18 cellular contexts compared by ENCODE assay signal in genomic region chr20:48007356-48007755, GRCh38.
DNase-seq lines count a peak whose midpoint lies in the region; ATAC-seq, FAIRE-seq and TF ChIP-seq lines count a peak whose summit lies in the region.
"Had no signal": no experiment of that assay in that cellular context is flagged by ENCODE, and none has a peak within 500 bp of the region (broad histone marks: within the 10 kb centered on the region; RNA-seq: fewer than 3 reads in every experiment).

No MANE protein-coding gene starts in this region.

- WGBS in HepG2 (ENCODE audit: low lambda C conversion rate) = 40% methylated on average over 5 of the region's 5 CpGs
- 39% methylated on average over 5 of the region's 5 CpGs for WGBS in right lobe of liver (ENCODE audit: insufficient coverage, low coverage, low lambda C conversion rate, missing lambda C conversion rate)

- in situ Hi-C loops in HepG2 (cut with HindIII; ENCODE audit: extremely low pct_ligation_motif_present, low pct_unique_long_range_greater_than_20kb) = no loop called here

- no TSS peak for BruUV-seq in HepG2 (replicated peaks; lab: Mats Ljungman, UMichigan)

- no peak overlapping the region for H3K4me2 ChIP-seq in HepG2 (ENCODE audit: low read depth, low read length)

- TF ChIP-seq EP300 in HepG2 (IDR thresholded peaks at IDR 0.05; ENCODE audit: low read depth in 2 of 2, low read length in 2 of 2) (no peak), HepG2 (CRISPR knock-in tag; IDR thresholded peaks at IDR 0.05; ENCODE audit: borderline replicate concordance) (no peak)

- no peak overlapping the region for H3K9ac ChIP-seq in HepG2 (ENCODE audit: insufficient read depth, low read depth, low read length)

- FAIRE-seq in HepG2 (lab: Jason Lieb, UNC) = peak; percentile 46

- TF ChIP-seq CTCF in HepG2 (CRISPR knock-in tag; IDR thresholded peaks at IDR 0.05) (no peak), right lobe of liver (IDR thresholded peaks at IDR 0.05) (no peak), NB4 (IDR thresholded peaks at IDR 0.05; ENCODE audit: low read depth, low read length) (no peak)

- H3K9me3 ChIP-seq in HepG2 (ENCODE audit: low read length) = peaks cover 22% of the 10 kb centered on the region
- H3K9me3 ChIP-seq in right lobe of liver = no peaks in the 10 kb centered on the region

- DNase-seq in HepG2 (ENCODE audit: low spot score) = no peak
- no peak for DNase-seq in right lobe of liver
- DNase-seq in NB4 (ENCODE audit: low read depth) = peak; percentile 77
- peak; percentile 1 for DNase-seq in OCI-M1 (lab: John Stamatoyannopoulos, UW)
- DNase-seq in NCI-H146 (lab: John Stamatoyannopoulos, UW) = no peak
- DNase-seq in activated T-cell treated with anti-CD3 and anti-CD28 coated beads for 4 hours = no peak
- no peak for DNase-seq in cerebellar cortex (ENCODE audit: low spot score)
- DNase-seq: BE2C; CD8-positive, alpha-beta T cell; DMS53; KG1; NCI-H1092 treated with DMSO at 0.1 percent for 48 hours; NCI-H2081; NCI-H2171 treated with DMSO at 0.1 percent for 48 hours; NCI-H446; NCI-H526 treated with DMSO at 0.1 percent for 48 hours; NK-92 treated with Interleukin-12 subunit alpha and Interleukin-12 subunit beta, amount 100 ng/mL, for 24 hours had no signal

- TF ChIP-seq POLR2A in HepG2 (IDR thresholded peaks at IDR 0.05; ENCODE audit: insufficient read depth in 1 of 2, low read depth in 2 of 2, low read length in 2 of 2) = no peak
- TF ChIP-seq POLR2A in right lobe of liver (IDR thresholded peaks at IDR 0.05) = no peak
- no peak for TF ChIP-seq POLR2A in NB4 (IDR thresholded peaks at IDR 0.05; ENCODE audit: extremely low read depth, insufficient read length)

- TF ChIP-seq RAD21 in HepG2 (CRISPR knock-in tag; IDR thresholded peaks at IDR 0.05) = no peak

- H3K4me1 ChIP-seq in HepG2 (ENCODE audit: insufficient read depth, low read length) (no peaks in the 10 kb centered on the region), right lobe of liver (no peaks in the 10 kb centered on the region)
- H3K4me1 ChIP-seq: BE2C had no signal

- H3K27ac ChIP-seq in HepG2 (ENCODE audit: extremely low read length, insufficient read depth, low read length) (no peak overlapping the region), right lobe of liver (no peak overlapping the region)

- POLR2A ChIA-PET in HepG2 (lab: Yijun Ruan, JAX) = no interaction called here

- ATAC-seq in HepG2 = no peak
- ATAC-seq in right lobe of liver = no peak
- ATAC-seq: CD8-positive, alpha-beta T cell; Panc1 had no signal

- H3K27me3 ChIP-seq in HepG2 (ENCODE audit: control insufficient read depth in 1 of 2, insufficient read depth in 2 of 2, low read length in 2 of 2) (peaks cover 0 to 12% of the 10 kb centered on the region in 2 experiments; a peak in 3 of 5 replicates), right lobe of liver (no peaks in the 10 kb centered on the region)
- H3K27me3 ChIP-seq: BE2C had no signal

- H3K4me3 ChIP-seq in HepG2 (replicated peaks in 1 of 3; ENCODE audit: insufficient read depth in 1 of 3, low read depth in 2 of 3, low read length in 3 of 3) (no peak overlapping the region), right lobe of liver (no peak overlapping the region), NB4 (ENCODE audit: low read depth, low read length) (no peak overlapping the region)

- intact Hi-C loops in HepG2 (cut with micrococcal nuclease; ENCODE audit: unreplicated experiment) (no loop called here), right lobe of liver (cut with DNase I) (no loop called here)

- H4K20me1 ChIP-seq in HepG2 (ENCODE audit: insufficient read depth, low read length) = no peaks in the 10 kb centered on the region

- H3K36me3 ChIP-seq in HepG2 (replicated peaks in 1 of 2; ENCODE audit: control insufficient read depth in 1 of 2, insufficient read depth in 2 of 2, low read length in 2 of 2) (no peaks in the 10 kb centered on the region), right lobe of liver (no peaks in the 10 kb centered on the region)
- H3K36me3 ChIP-seq: BE2C had no signal

- CTCF ChIA-PET in HepG2 (lab: Yijun Ruan, JAX; ENCODE audit: low intra/inter-chr PET ratio, low total read pairs) = no interaction called here

- no peaks in the 10 kb centered on the region for H3K79me2 ChIP-seq in HepG2 (ENCODE audit: insufficient read depth, low read length)

- H2AFZ ChIP-seq in HepG2 (ENCODE audit: low read length) = no peak overlapping the region

TF ChIP-seq in HepG2, 621 proteins besides CTCF, POLR2A, EP300 and RAD21:
- TF ChIP-seq, protein P1, sequence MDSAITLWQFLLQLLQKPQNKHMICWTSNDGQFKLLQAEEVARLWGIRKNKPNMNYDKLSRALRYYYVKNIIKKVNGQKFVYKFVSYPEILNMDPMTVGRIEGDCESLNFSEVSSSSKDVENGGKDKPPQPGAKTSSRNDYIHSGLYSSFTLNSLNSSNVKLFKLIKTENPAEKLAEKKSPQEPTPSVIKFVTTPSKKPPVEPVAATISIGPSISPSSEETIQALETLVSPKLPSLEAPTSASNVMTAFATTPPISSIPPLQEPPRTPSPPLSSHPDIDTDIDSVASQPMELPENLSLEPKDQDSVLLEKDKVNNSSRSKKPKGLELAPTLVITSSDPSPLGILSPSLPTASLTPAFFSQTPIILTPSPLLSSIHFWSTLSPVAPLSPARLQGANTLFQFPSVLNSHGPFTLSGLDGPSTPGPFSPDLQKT (CRISPR knock-in tag; IDR thresholded peaks at IDR 0.05; ENCODE audit: borderline replicate concordance) = no peak
- TF ChIP-seq ZNF501 (CRISPR knock-in tag; IDR thresholded peaks at IDR 0.05) (no peak), REST (IDR thresholded peaks at IDR 0.05; ENCODE audit: borderline replicate concordance in 1 of 2, low read depth in 1 of 2, low read length in 2 of 2) (no peak), ARHGAP35 (CRISPR knock-in tag; IDR thresholded peaks at IDR 0.05; ENCODE audit: borderline replicate concordance) (no peak), ZNF800 (CRISPR knock-in tag; IDR thresholded peaks at IDR 0.05) (no peak), ZFP62 (CRISPR knock-in tag; IDR thresholded peaks at IDR 0.05) (no peak)
- TF ChIP-seq, protein P2, sequence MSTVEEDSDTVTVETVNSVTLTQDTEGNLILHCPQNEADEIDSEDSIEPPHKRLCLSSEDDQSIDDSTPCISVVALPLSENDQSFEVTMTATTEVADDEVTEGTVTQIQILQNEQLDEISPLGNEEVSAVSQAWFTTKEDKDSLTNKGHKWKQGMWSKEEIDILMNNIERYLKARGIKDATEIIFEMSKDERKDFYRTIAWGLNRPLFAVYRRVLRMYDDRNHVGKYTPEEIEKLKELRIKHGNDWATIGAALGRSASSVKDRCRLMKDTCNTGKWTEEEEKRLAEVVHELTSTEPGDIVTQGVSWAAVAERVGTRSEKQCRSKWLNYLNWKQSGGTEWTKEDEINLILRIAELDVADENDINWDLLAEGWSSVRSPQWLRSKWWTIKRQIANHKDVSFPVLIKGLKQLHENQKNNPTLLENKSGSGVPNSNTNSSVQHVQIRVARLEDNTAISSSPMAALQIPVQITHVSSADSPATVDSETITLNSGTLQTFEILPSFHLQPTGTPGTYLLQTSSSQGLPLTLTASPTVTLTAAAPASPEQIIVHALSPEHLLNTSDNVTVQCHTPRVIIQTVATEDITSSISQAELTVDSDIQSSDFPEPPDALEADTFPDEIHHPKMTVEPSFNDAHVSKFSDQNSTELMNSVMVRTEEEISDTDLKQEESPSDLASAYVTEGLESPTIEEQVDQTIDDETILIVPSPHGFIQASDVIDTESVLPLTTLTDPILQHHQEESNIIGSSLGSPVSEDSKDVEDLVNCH (CRISPR knock-in tag; IDR thresholded peaks at IDR 0.05) = no peak
TF ChIP-seq in HepG2: peak in this region for 0.

Comparison
In these comparisons a context has a peak if more than half of its experiments do, and no peak if none do; other contexts are left out.
1. DNase-seq: peak in NB4 (single experiment) and OCI-M1 (single experiment); none in HepG2 (single experiment), right lobe of liver (0 of 3), NCI-H146 (single experiment), activated T-cell treated with anti-CD3 and anti-CD28 coated beads for 4 hours (single experiment) and cerebellar cortex (single experiment).